In genomic region chr11:61923166-61924015, GRCh38 we compare ENCODE assay signal across 10 cellular contexts. TPM values are rescaled to one million over a fixed set of nuclear protein-coding genes. Genes with fewer than 3 reads are reported as not detected.
DNase-seq lines count a peak whose midpoint lies in the region; ATAC-seq and TF ChIP-seq lines count a peak whose summit lies in the region.
"Had no signal": no experiment of that assay in that cellular context is flagged by ENCODE, and none has a peak within 500 bp of the region (broad histone marks: within the 10 kb centered on the region; RNA-seq: fewer than 3 reads in every experiment).

No MANE protein-coding gene starts in this region.

- H3K27me3 ChIP-seq in BLaER1 treated with 17β-estradiol and CSF1 and Interleukin-3, amounts not matched to agents 10 nM and 100 nM, result peaks cover 0 to 21% (median 20%) of the 10 kb centered on the region in 11 experiments; a peak in 20 of 22 replicates

- no peaks in the 10 kb centered on the region for H3K36me3 ChIP-seq in BLaER1 treated with 17β-estradiol and CSF1 and Interleukin-3, amounts not matched to agents 10 nM and 100 nM

- H3K9me3 ChIP-seq in BLaER1 treated with 17β-estradiol and CSF1 and Interleukin-3, amounts not matched to agents 10 nM and 100 nM (replicated peaks in 1 of 11), result peaks cover 0 to 12% (median 4%) of the 10 kb centered on the region in 11 experiments; a peak in 12 of 22 replicates

- peak; percentile 77 to 85 for DNase-seq in foreskin fibroblast
- peak; percentile 92 for DNase-seq in osteocyte (ENCODE audit: extremely low spot score, unreplicated experiment)
- DNase-seq in activated CD8-positive, alpha-beta memory T cell treated with anti-CD3 and anti-CD28 coated beads, Interleukin-2, amount 50 U/mL, for 48 hours, result no peak
- no peak for DNase-seq in activated naive CD8-positive, alpha-beta T cell treated with anti-CD3 and anti-CD28 coated beads for 36 hours
- DNase-seq in A172 (ENCODE audit: low spot score), result no peak
- no peak for DNase-seq in MV-4-11 (lab: John Stamatoyannopoulos, UW)
- DNase-seq: DND-41 had no signal

- no peaks in the 10 kb centered on the region for H3K9me3 Mint-ChIP-seq in osteocyte (ENCODE audit: unreplicated experiment)
- no peaks in the 10 kb centered on the region for H3K9me3 Mint-ChIP-seq in activated naive CD8-positive, alpha-beta T cell treated with anti-CD3 and anti-CD28 coated beads for 36 hours
- H3K9me3 Mint-ChIP-seq: stimulated activated naive CD8-positive, alpha-beta T cell treated with anti-CD3 and anti-CD28 coated beads, Interleukin-15, amount 100 ng/mL, for 72 hours had no signal

- H3K4me1 ChIP-seq in BLaER1 treated with 17β-estradiol and CSF1 and Interleukin-3, amounts not matched to agents 10 nM and 100 nM, result peaks cover 37 to 82% (median 52%) of the 10 kb centered on the region in 10 experiments

- peak overlapping the region; percentile 36 for H3K4me3 Mint-ChIP-seq in osteocyte (ENCODE audit: unreplicated experiment)
- no peak overlapping the region for H3K4me3 Mint-ChIP-seq in activated naive CD8-positive, alpha-beta T cell treated with anti-CD3 and anti-CD28 coated beads for 36 hours
- H3K4me3 Mint-ChIP-seq: stimulated activated naive CD8-positive, alpha-beta T cell treated with anti-CD3 and anti-CD28 coated beads, Interleukin-15, amount 100 ng/mL, for 72 hours had no signal

- H3K27me3 Mint-ChIP-seq in osteocyte (ENCODE audit: unreplicated experiment), result no peaks in the 10 kb centered on the region
- H3K27me3 Mint-ChIP-seq in activated naive CD8-positive, alpha-beta T cell treated with anti-CD3 and anti-CD28 coated beads for 36 hours, result peaks cover 22% of the 10 kb centered on the region

- H3K9ac ChIP-seq in BLaER1 treated with 17β-estradiol and CSF1 and Interleukin-3, amounts not matched to agents 10 nM and 100 nM, result peak overlapping the region in 6 of 11 experiments; percentile 27 to 67 (median 36); a peak in 8 of 22 replicates

- H4K20me1 ChIP-seq in BLaER1 treated with 17β-estradiol and CSF1 and Interleukin-3, amounts not matched to agents 10 nM and 100 nM, result no peaks in the 10 kb centered on the region

- ATAC-seq in SK-N-SH treated with all-trans-retinoic acid at 6 μM for 48 hours, result peak; percentile 73
- ATAC-seq: stimulated activated naive CD8-positive, alpha-beta T cell treated with anti-CD3 and anti-CD28 coated beads, Interleukin-15, amount 100 ng/mL, for 72 hours had no signal

- peak overlapping the region; percentile 99 for H3K27ac Mint-ChIP-seq in osteocyte (ENCODE audit: unreplicated experiment)
- H3K27ac Mint-ChIP-seq in activated naive CD8-positive, alpha-beta T cell treated with anti-CD3 and anti-CD28 coated beads for 36 hours, result no peak overlapping the region

- H3K4me2 ChIP-seq in BLaER1 treated with 17β-estradiol and CSF1 and Interleukin-3, amounts not matched to agents 10 nM and 100 nM, result peak overlapping the region; percentile 58 to 94 (median 85)

- TF ChIP-seq CTCF in foreskin fibroblast (IDR thresholded peaks at IDR 0.05; ENCODE audit: low read depth, low read length), result no peak
- no peak for TF ChIP-seq CTCF in osteocyte (IDR thresholded peaks at IDR 0.05)

- peak overlapping the region in 6 of 11 experiments; percentile 15 to 61 (median 52); a peak in 10 of 22 replicates for H3K27ac ChIP-seq in BLaER1 treated with 17β-estradiol and CSF1 and Interleukin-3, amounts not matched to agents 10 nM and 100 nM

- no peaks in the 10 kb centered on the region for H3K36me3 Mint-ChIP-seq in osteocyte (ENCODE audit: unreplicated experiment)
- H3K36me3 Mint-ChIP-seq in activated naive CD8-positive, alpha-beta T cell treated with anti-CD3 and anti-CD28 coated beads for 36 hours, result no peaks in the 10 kb centered on the region

- peaks cover 74% of the 10 kb centered on the region for H3K4me1 Mint-ChIP-seq in osteocyte (ENCODE audit: unreplicated experiment)
- no peaks in the 10 kb centered on the region for H3K4me1 Mint-ChIP-seq in activated naive CD8-positive, alpha-beta T cell treated with anti-CD3 and anti-CD28 coated beads for 36 hours
- H3K4me1 Mint-ChIP-seq: stimulated activated naive CD8-positive, alpha-beta T cell treated with anti-CD3 and anti-CD28 coated beads, Interleukin-15, amount 100 ng/mL, for 72 hours had no signal

- 0 out of 20 replicates have a peak overlapping the region, but pooled peaks of 1 of the 10 experiments have one; percentile 21 for H3K4me3 ChIP-seq in BLaER1 treated with 17β-estradiol and CSF1 and Interleukin-3, amounts not matched to agents 10 nM and 100 nM
- H3K4me3 ChIP-seq in foreskin fibroblast (ENCODE audit: low read depth in 1 of 2, low read length in 2 of 2), result no peak overlapping the region

TF ChIP-seq in SK-N-SH treated with all-trans-retinoic acid at 6 μM for 48 hours, 23 proteins besides CTCF, POLR2A, EP300 and RAD21 (continues in another document):
- TF ChIP-seq ZNF70 (CRISPR knock-in tag; IDR thresholded peaks at IDR 0.05) (no peak), ZNF565 (CRISPR knock-in tag; conservative IDR thresholded peaks at IDR 0.05; ENCODE audit: low read depth) (no peak), GLIS3 (CRISPR knock-in tag; IDR thresholded peaks at IDR 0.05) (no peak), PPARA (CRISPR knock-in tag; IDR thresholded peaks at IDR 0.05; ENCODE audit: borderline replicate concordance) (no peak), SNAI2 (CRISPR knock-in tag; IDR thresholded peaks at IDR 0.05) (no peak), ESRRG (CRISPR knock-in tag; IDR thresholded peaks at IDR 0.05) (no peak), CREB5 (CRISPR knock-in tag; IDR thresholded peaks at IDR 0.05; ENCODE audit: low read depth) (no peak), ZC3H10 (CRISPR knock-in tag; IDR thresholded peaks at IDR 0.05) (no peak), RARB (CRISPR knock-in tag; IDR thresholded peaks at IDR 0.05) (no peak), PATZ1 (CRISPR knock-in tag; IDR thresholded peaks at IDR 0.05; ENCODE audit: borderline replicate concordance) (no peak), ZFP30 (CRISPR knock-in tag; IDR thresholded peaks at IDR 0.05) (no peak), ISL1 (CRISPR knock-in tag; IDR thresholded peaks at IDR 0.05) (no peak)

RNA-seq across cellular contexts. Expression of gene RAB3IL1, which starts 6.0 kb away (rescaled TPM):
- total RNA-seq in osteocyte, result 44.2 and 49.2 TPM in 2 replicates
- total RNA-seq in activated naive CD8-positive, alpha-beta T cell treated with anti-CD3 and anti-CD28 coated beads for 36 hours, result not detected
- total RNA-seq in A172 (2014; rRNA removed; shearing (Covaris generic)), result 2.4 and 8.5 TPM in 2 replicates

RNA-seq across cellular contexts. Expression of gene BEST1, which starts 26.8 kb away (rescaled TPM):
- total RNA-seq in osteocyte, result 0.81 and 2.0 TPM in 2 replicates
- 1 to 10 TPM in 1 of 2 experiments, under 1 TPM in 1; 0.58 to 1.0 TPM for total RNA-seq in activated naive CD8-positive, alpha-beta T cell treated with anti-CD3 and anti-CD28 coated beads for 36 hours
- 0.79 and 1.00 TPM in 2 replicates for total RNA-seq in A172 (2014; rRNA removed; shearing (Covaris generic))

RNA-seq across cellular contexts. Expression of gene FADS3, which starts 32.0 kb away (rescaled TPM):
- 117 and 118 TPM in 2 replicates for total RNA-seq in osteocyte
- 1 to 10 TPM; 5.7 to 6.4 TPM for total RNA-seq in activated naive CD8-positive, alpha-beta T cell treated with anti-CD3 and anti-CD28 coated beads for 36 hours
- total RNA-seq in A172 (2014; rRNA removed; shearing (Covaris generic)), result 139 and 190 TPM in 2 replicates

RNA-seq across cellular contexts. Expression of gene FTH1, which starts 44.0 kb away (rescaled TPM):
- total RNA-seq in osteocyte, result 2,993 and 3,020 TPM in 2 replicates
- 100 to 1,000 TPM; 821 to 824 TPM for total RNA-seq in activated naive CD8-positive, alpha-beta T cell treated with anti-CD3 and anti-CD28 coated beads for 36 hours
- total RNA-seq in A172 (2014; rRNA removed; shearing (Covaris generic)), result 511 and 651 TPM in 2 replicates

Comparison
In these comparisons a context has a peak if more than half of its experiments do, and no peak if none do; other contexts are left out.
1. DNase-seq: peak in foreskin fibroblast (2 of 2) and osteocyte (single experiment); none in activated CD8-positive, alpha-beta memory T cell treated with anti-CD3 and anti-CD28 coated beads, Interleukin-2, amount 50 U/mL, for 48 hours (single experiment), activated naive CD8-positive, alpha-beta T cell treated with anti-CD3 and anti-CD28 coated beads for 36 hours (single experiment), A172 (single experiment) and MV-4-11 (single experiment).
2. RNA of gene FADS3, which starts 32.0 kb away (total RNA-seq): 139 to 190 TPM in A172 and 117 to 118 TPM in osteocyte; 5.7 to 6.4 TPM in activated naive CD8-positive, alpha-beta T cell treated with anti-CD3 and anti-CD28 coated beads for 36 hours; every median in the first group is over 10 times any median in the second.